In the genomic region with DNA sequence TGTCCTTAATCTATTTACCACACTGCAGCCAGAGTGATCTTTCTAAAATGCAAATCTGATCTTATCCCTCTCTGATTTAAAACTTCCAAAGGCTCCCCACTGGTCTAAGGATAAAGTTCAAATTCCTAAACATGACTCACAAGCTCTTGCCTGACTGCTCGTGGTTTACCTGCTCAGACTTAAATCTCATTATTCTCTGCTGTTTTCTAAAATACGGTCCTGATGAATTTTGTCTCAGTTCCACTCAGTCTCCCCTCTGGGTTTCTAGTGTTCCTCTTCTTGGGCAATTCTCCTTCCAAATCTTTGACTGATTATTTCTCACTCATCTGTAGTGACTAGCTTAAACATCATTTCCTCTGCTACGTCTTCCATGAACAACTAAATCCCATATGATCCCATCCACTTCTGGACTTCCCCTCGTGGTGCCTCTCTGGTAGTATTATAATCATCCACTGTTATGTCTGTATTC, we compare ENCODE assay signal across 13 cellular contexts.
DNase-seq lines count a peak whose midpoint lies in the region; ATAC-seq and TF ChIP-seq lines count a peak whose summit lies in the region.
"Had no signal": no experiment of that assay in that cellular context is flagged by ENCODE, and none has a peak within 500 bp of the region (broad histone marks: within the 10 kb centered on the region; RNA-seq: fewer than 3 reads in every experiment).

No MANE protein-coding gene starts in this region.

- no peaks in the 10 kb centered on the region for H3K27me3 ChIP-seq in RWPE2 (ENCODE audit: insufficient read depth, poor library complexity, severe bottlenecking)
- no peaks in the 10 kb centered on the region for H3K27me3 ChIP-seq in esophagus squamous epithelium
- H3K27me3 ChIP-seq: spleen had no signal

- peak; percentile 89 for ATAC-seq in RWPE2 (ENCODE audit: low read depth)
- peak; percentile 55 for ATAC-seq in omental fat pad (ENCODE audit: low FRiP score)
- no peak for ATAC-seq in GM21381 (IDR thresholded peaks at IDR 0.05; ENCODE audit: unreplicated experiment)
- ATAC-seq in GM21367 (IDR thresholded peaks at IDR 0.05; ENCODE audit: unreplicated experiment) = no peak

- no peak for TF ChIP-seq POLR2A in esophagus squamous epithelium (IDR thresholded peaks at IDR 0.05)

- H3K9ac ChIP-seq in ES-I3 (ENCODE audit: low read depth, low read length) = peak overlapping the region; percentile 17

- TF ChIP-seq CTCF in RWPE2 (IDR thresholded peaks at IDR 0.05; ENCODE audit: poor library complexity, severe bottlenecking) (peak; percentile 11), esophagus squamous epithelium (IDR thresholded peaks at IDR 0.05) (no peak), omental fat pad (IDR thresholded peaks at IDR 0.05) (no peak)

- DNase-seq in RWPE2 (ENCODE audit: low spot score) (no peak), esophagus squamous epithelium (lab: John Stamatoyannopoulos, UW) (no peak), omental fat pad (ENCODE audit: low spot score) (no peak), T-helper 9 cell (no peak), NCI-H446 treated with DMSO at 0.1 percent for 48 hours (lab: John Stamatoyannopoulos, UW) (no peak)
- DNase-seq: activated CD4-positive, alpha-beta T cell treated with anti-CD3 and anti-CD28 coated beads, Interleukin-2, amount 10 ng/mL, durations not matched to agents 7 days and 5 days; anterior cingulate cortex; immature natural killer cell; MM.1S; spleen had no signal

- no peaks in the 10 kb centered on the region; the same call in 1 of the 2 replicates for H3K36me3 ChIP-seq in ES-I3 (ENCODE audit: insufficient read depth, low read length)
- H3K36me3 ChIP-seq in RWPE2 (ENCODE audit: low read depth) = no peaks in the 10 kb centered on the region
- no peaks in the 10 kb centered on the region for H3K36me3 ChIP-seq in esophagus squamous epithelium
- H3K36me3 ChIP-seq: spleen had no signal

- H3K9me3 ChIP-seq in ES-I3 (ENCODE audit: control insufficient read depth, insufficient read depth, low read length) (no peaks in the 10 kb centered on the region), RWPE2 (ENCODE audit: severe bottlenecking) (no peaks in the 10 kb centered on the region), esophagus squamous epithelium (no peaks in the 10 kb centered on the region)
- H3K9me3 ChIP-seq: spleen had no signal

- H3K4me1 ChIP-seq in ES-I3 (ENCODE audit: insufficient read depth, low read length) (peaks cover 52% of the 10 kb centered on the region), RWPE2 (ENCODE audit: insufficient read depth, poor library complexity, severe bottlenecking) (peaks cover 33% of the 10 kb centered on the region), esophagus squamous epithelium (peaks cover 0 to 34% (median 6%) of the 10 kb centered on the region in 3 donors)

- intact Hi-C loops in esophagus squamous epithelium (cut with DNase I) = no loop called here

- H3K4me3 ChIP-seq in RWPE2 (ENCODE audit: severe bottlenecking) (no peak overlapping the region), esophagus squamous epithelium (no peak overlapping the region)
- H3K4me3 ChIP-seq: spleen had no signal

- H3K27ac ChIP-seq in RWPE2 (ENCODE audit: poor library complexity, severe bottlenecking) = peak overlapping the region; percentile 90
- peak overlapping the region in 3 of 4 donors; percentile 42 to 64 (median 63) for H3K27ac ChIP-seq in esophagus squamous epithelium

- WGBS in esophagus squamous epithelium, 2 donors = 24 to 32% methylated on average over 4 of the region's 4 CpGs

Comparison
In these comparisons a context has a peak if more than half of its experiments do, and no peak if none do; other contexts are left out.
1. ATAC-seq: peak in RWPE2 (single experiment) and omental fat pad (single experiment); none in GM21381 (single experiment) and GM21367 (single experiment).